Comparison of ENCODE assay signal across 8 cellular contexts in genomic region chrX:154379569-154379951, GRCh38. TPM values are rescaled to one million over a fixed set of nuclear protein-coding genes. Genes with fewer than 3 reads are reported as not detected.
DNase-seq lines count a peak whose midpoint lies in the region; ATAC-seq, FAIRE-seq and TF ChIP-seq lines count a peak whose summit lies in the region.

No MANE protein-coding gene starts in this region.

- FAIRE-seq in RCC 7860 (lab: Jason Lieb, UNC): no peak

- H3K9me3 Mint-ChIP-seq in CD4-positive, alpha-beta memory T cell: peaks cover 0 to 2% (median 0%) of the 10 kb centered on the region in 8 donors

- no peak for TF ChIP-seq EP300 in neural cell (conservative IDR thresholded peaks at IDR 0.05; ENCODE audit: poor library complexity, severe bottlenecking)

- H4K20me1 ChIP-seq in neural cell (ENCODE audit: insufficient read depth): no peaks in the 10 kb centered on the region

- peaks cover 9% of the 10 kb centered on the region for H3K79me2 ChIP-seq in neural cell (replicated peaks; ENCODE audit: insufficient read depth, low read length)

- POLR2A ChIA-PET in CD4-positive, alpha-beta memory T cell (lab: Charles Lee; ENCODE audit: partially characterized antibody): interaction anchor here (0.7 to 3.7 kb wide), 12 partner anchors 9 to 408 kb away, joined by 3 to 36 read pairs (median 4); partner anchors contain the start of genes G6PD, HCFC1 and RPL10

- TF ChIP-seq CTCF in neural cell (IDR thresholded peaks at IDR 0.05; ENCODE audit: poor library complexity, severe bottlenecking): no peak

- peaks cover 4 to 23% (median 11%) of the 10 kb centered on the region in 4 donors for H3K4me1 Mint-ChIP-seq in CD4-positive, alpha-beta memory T cell

- no peak for DNase-seq in CD4-positive, alpha-beta memory T cell
- no peak for DNase-seq in Jurkat, Clone E6-1 (ENCODE audit: low read depth, low spot score)
- no peak for DNase-seq in SIG-M5 (lab: John Stamatoyannopoulos, UW)
- DNase-seq in SW480 (ENCODE audit: low spot score): no peak
- no peak for DNase-seq in RCC 7860 (ENCODE audit: low spot score)

- H3K36me3 Mint-ChIP-seq in CD4-positive, alpha-beta memory T cell: peaks cover 3 to 14% of the 10 kb centered on the region in 2 donors

- H3K4me2 ChIP-seq in neural cell (ENCODE audit: low read length): peak overlapping the region; percentile 65

- H3K4me3 Mint-ChIP-seq in CD4-positive, alpha-beta memory T cell: peak overlapping the region; percentile 78 to 91 (median 83)

- peak overlapping the region; percentile 62 to 66 for H3K4me3 ChIP-seq in CD4-positive, alpha-beta memory T cell (ENCODE audit: low read length in 2 of 2)
- peak overlapping the region; percentile 63 for H3K4me3 ChIP-seq in Jurkat, Clone E6-1 (ENCODE audit: low read length)
- peak overlapping the region; percentile 68 to 69 for H3K4me3 ChIP-seq in duodenal mucosa (ENCODE audit: low read depth in 1 of 2, low read length in 2 of 2)
- H3K4me3 ChIP-seq in neural cell (ENCODE audit: low read length): peak overlapping the region; percentile 78

- H3K4me1 ChIP-seq in CD4-positive, alpha-beta memory T cell (ENCODE audit: insufficient read depth, low read length): peaks cover 26% of the 10 kb centered on the region
- H3K4me1 ChIP-seq in duodenal mucosa (ENCODE audit: control insufficient read depth in 1 of 2, insufficient read depth in 2 of 2, low read length in 2 of 2): peaks cover 5 to 17% of the 10 kb centered on the region in 2 donors

- no peak for ATAC-seq in GM21367 (IDR thresholded peaks at IDR 0.05; ENCODE audit: unreplicated experiment)

- peak overlapping the region; percentile 85 to 86 for H3K9ac ChIP-seq in duodenal mucosa (ENCODE audit: low read depth in 1 of 2, low read length in 2 of 2)
- H3K9ac ChIP-seq in neural cell (ENCODE audit: low read length): peak overlapping the region; percentile 92

- H3K9me3 ChIP-seq in CD4-positive, alpha-beta memory T cell (ENCODE audit: control insufficient read depth in 1 of 2, low read length in 2 of 2): no peaks in the 10 kb centered on the region
- no peaks in the 10 kb centered on the region for H3K9me3 ChIP-seq in duodenal mucosa (ENCODE audit: control insufficient read depth in 1 of 2, low read length in 2 of 2)
- H3K9me3 ChIP-seq in neural cell (ENCODE audit: low read length): no peaks in the 10 kb centered on the region

- H3K27ac Mint-ChIP-seq in CD4-positive, alpha-beta memory T cell: peak overlapping the region; percentile 90 to 95 (median 94)

- no peaks in the 10 kb centered on the region for H3K27me3 ChIP-seq in CD4-positive, alpha-beta memory T cell (ENCODE audit: insufficient read depth, low read length)
- no peaks in the 10 kb centered on the region for H3K27me3 ChIP-seq in duodenal mucosa (ENCODE audit: control insufficient read depth in 1 of 2, insufficient read depth in 2 of 2, low read length in 2 of 2)
- no peaks in the 10 kb centered on the region for H3K27me3 ChIP-seq in neural cell (ENCODE audit: insufficient read depth, low read depth, low read length)

- H3K27ac ChIP-seq in CD4-positive, alpha-beta memory T cell (ENCODE audit: low read depth, low read length): peak overlapping the region; percentile 99
- peak overlapping the region; percentile 93 for H3K27ac ChIP-seq in duodenal mucosa (ENCODE audit: low read depth, low read length)
- peak overlapping the region; percentile 89 for H3K27ac ChIP-seq in neural cell (ENCODE audit: low read length)

- intact Hi-C loops in CD4-positive, alpha-beta memory T cell (cut with micrococcal nuclease): loop anchor here (1.0 to 10.0 kb wide), 3 partner anchors 8 to 405 kb away; partner anchors contain the start of genes HCFC1, MECP2 and TMEM187

- H3K9me2 ChIP-seq in neural cell (ENCODE audit: insufficient read depth, low read length): no peaks in the 10 kb centered on the region

- CTCF ChIA-PET in CD4-positive, alpha-beta memory T cell (lab: Charles Lee; ENCODE audit: partially characterized antibody): interaction anchor here (2.5 kb wide), 1 partner anchor 9 kb away, joined by 5 read pairs; no protein-coding TSS in a partner anchor

- TF ChIP-seq RAD21 in neural cell (conservative IDR thresholded peaks at IDR 0.05): no peak

- H2AFZ ChIP-seq in neural cell (ENCODE audit: low read depth, low read length): no peak overlapping the region

- H3K36me3 ChIP-seq in CD4-positive, alpha-beta memory T cell (ENCODE audit: insufficient read depth, low read length): no peaks in the 10 kb centered on the region
- H3K36me3 ChIP-seq in duodenal mucosa (ENCODE audit: control insufficient read depth in 1 of 2, insufficient read depth in 2 of 2, low read length in 2 of 2): no peaks in the 10 kb centered on the region
- H3K36me3 ChIP-seq in neural cell (ENCODE audit: insufficient read depth, low read length): no peaks in the 10 kb centered on the region

- no peaks in the 10 kb centered on the region for H3K27me3 Mint-ChIP-seq in CD4-positive, alpha-beta memory T cell

- H3F3A ChIP-seq in neural cell (ENCODE audit: insufficient read depth, low read length, poor library complexity, severe bottlenecking): no peaks in the 10 kb centered on the region

TF ChIP-seq in neural cell, 6 proteins besides CTCF, POLR2A, EP300 and RAD21:
- no peak for TF ChIP-seq TAF1 (IDR thresholded peaks at IDR 0.05; ENCODE audit: low read depth)
- TF ChIP-seq EZH2 (IDR thresholded peaks at IDR 0.05; ENCODE audit: borderline replicate concordance, insufficient read depth, low read length, poor library complexity, severe bottlenecking): no peak
- TF ChIP-seq REST (IDR thresholded peaks at IDR 0.05; ENCODE audit: borderline replicate concordance): peak; percentile 8
- no peak for TF ChIP-seq MXI1 (conservative IDR thresholded peaks at IDR 0.05; ENCODE audit: poor library complexity, severe bottlenecking)

RNA-seq across cellular contexts. Expression of gene EMD, which starts 0.5 kb away (rescaled TPM):
- total RNA-seq in CD4-positive, alpha-beta memory T cell: 10 to 100 TPM; 84.3 to 88.7 TPM
- polyA plus RNA-seq in CD4-positive, alpha-beta memory T cell: 10 to 100 TPM; 30.3 to 38.2 TPM
- 95.4 TPM for polyA plus RNA-seq in Jurkat, Clone E6-1 (2012; ENCODE audit: insufficient read depth, insufficient read length)
- polyA plus RNA-seq in neural cell: 67.9 and 86.3 TPM in 2 replicates
- polyA minus RNA-seq in neural cell: 28.0 and 34.3 TPM in 2 replicates

RNA-seq across cellular contexts. Expression of gene FLNA, which starts 5.1 kb away (rescaled TPM):
- total RNA-seq in CD4-positive, alpha-beta memory T cell: 100 to 1,000 TPM; 839 to 871 TPM
- 100 to 1,000 TPM in 1 of 2 donors, 10 to 100 TPM in 1; 87.4 to 683 TPM for polyA plus RNA-seq in CD4-positive, alpha-beta memory T cell
- polyA plus RNA-seq in Jurkat, Clone E6-1 (2012; ENCODE audit: insufficient read depth, insufficient read length): 361 TPM
- polyA plus RNA-seq in neural cell: 84.9 and 118 TPM in 2 replicates
- 69.6 and 76.4 TPM in 2 replicates for polyA minus RNA-seq in neural cell

RNA-seq across cellular contexts. Expression of gene RPL10, which starts 18.6 kb away (rescaled TPM):
- 1,000 to 10,000 TPM; 5,157 to 5,386 TPM for total RNA-seq in CD4-positive, alpha-beta memory T cell
- polyA plus RNA-seq in CD4-positive, alpha-beta memory T cell: 1,000 to 10,000 TPM; 4,018 to 5,740 TPM
- 3,019 TPM for polyA plus RNA-seq in Jurkat, Clone E6-1 (2012; ENCODE audit: insufficient read depth, insufficient read length)
- 3,689 and 3,975 TPM in 2 replicates for polyA plus RNA-seq in neural cell
- polyA minus RNA-seq in neural cell: 1,156 and 1,432 TPM in 2 replicates

RNA-seq across cellular contexts. Expression of gene DNASE1L1, which starts 29.5 kb away (rescaled TPM):
- total RNA-seq in CD4-positive, alpha-beta memory T cell: 10 to 100 TPM; 25.3 to 26.3 TPM
- 10 to 100 TPM; 14.0 to 16.2 TPM for polyA plus RNA-seq in CD4-positive, alpha-beta memory T cell
- 3.9 TPM for polyA plus RNA-seq in Jurkat, Clone E6-1 (2012; ENCODE audit: insufficient read depth, insufficient read length)
- polyA plus RNA-seq in neural cell: 8.3 and 9.2 TPM in 2 replicates
- polyA minus RNA-seq in neural cell: 6.8 and 7.5 TPM in 2 replicates

RNA-seq across cellular contexts. Expression of gene TAFAZZIN, which starts 31.8 kb away (rescaled TPM):
- total RNA-seq in CD4-positive, alpha-beta memory T cell: 100 to 1,000 TPM; 139 to 141 TPM
- polyA plus RNA-seq in CD4-positive, alpha-beta memory T cell: 10 to 100 TPM; 47.3 to 48.2 TPM
- 70.4 TPM for polyA plus RNA-seq in Jurkat, Clone E6-1 (2012; ENCODE audit: insufficient read depth, insufficient read length)
- 51.2 and 60.5 TPM in 2 replicates for polyA plus RNA-seq in neural cell
- polyA minus RNA-seq in neural cell: 17.5 and 18.6 TPM in 2 replicates
